Comparison of ENCODE assay signal across 10 cellular contexts in genomic region chr17:4585203-4585939, GRCh38. TPM values are rescaled to one million over a fixed set of nuclear protein-coding genes. Genes with fewer than 3 reads are reported as not detected.
DNase-seq lines count a peak whose midpoint lies in the region; ATAC-seq and TF ChIP-seq lines count a peak whose summit lies in the region.
"Had no signal": no experiment of that assay in that cellular context is flagged by ENCODE, and none has a peak within 500 bp of the region (broad histone marks: within the 10 kb centered on the region; RNA-seq: fewer than 3 reads in every experiment).

No MANE protein-coding gene starts in this region.

- peaks cover 25% of the 10 kb centered on the region for H3K4me1 ChIP-seq in psoas muscle

- peak overlapping the region; percentile 59 for H3K4me3 Mint-ChIP-seq in Calu3 (ENCODE audit: low read depth, unreplicated experiment)
- H3K4me3 Mint-ChIP-seq in T-helper 17 cell = peak overlapping the region; percentile 63
- no peak overlapping the region for H3K4me3 Mint-ChIP-seq in T-helper 2 cell treated with Interferon-gamma antibody and Interleukin-4, amounts not matched to agents 5 μg/mL and 100 μg/mL, for 36 hours

- peaks cover 0 to 10% of the 10 kb centered on the region in 2 donors for H3K36me3 ChIP-seq in psoas muscle (ENCODE audit: insufficient read depth in 1 of 2, low read depth in 1 of 2)

- BruUV-seq in Calu3 (replicated peaks; lab: Mats Ljungman, UMichigan) = no TSS peak

- H3K27me3 Mint-ChIP-seq in Calu3 (ENCODE audit: unreplicated experiment) (peaks cover 96% of the 10 kb centered on the region), T-helper 17 cell (peaks cover 64% of the 10 kb centered on the region)
- H3K27me3 Mint-ChIP-seq in T-helper 2 cell treated with Interferon-gamma antibody and Interleukin-4, amounts not matched to agents 5 μg/mL and 100 μg/mL, for 36 hours (ENCODE audit: low read depth) = peaks cover 42% of the 10 kb centered on the region

- H3K9me3 Mint-ChIP-seq in Calu3 (ENCODE audit: low read depth, unreplicated experiment) = no peaks in the 10 kb centered on the region
- no peaks in the 10 kb centered on the region for H3K9me3 Mint-ChIP-seq in T-helper 2 cell treated with Interferon-gamma antibody and Interleukin-4, amounts not matched to agents 5 μg/mL and 100 μg/mL, for 36 hours

- ATAC-seq in T-helper 17 cell (no peak), psoas muscle (peak; percentile 44 to 61 (median 54))

- H3K4me3 ChIP-seq in iPS-18c (ENCODE audit: insufficient read depth, low read depth, low read length) (peak overlapping the region; percentile 66), psoas muscle (peak overlapping the region; percentile 81)

- H3K4me1 Mint-ChIP-seq in Calu3 (ENCODE audit: low read depth, unreplicated experiment) (peaks cover 8% of the 10 kb centered on the region), T-helper 17 cell (peaks cover 7% of the 10 kb centered on the region)
- H3K4me1 Mint-ChIP-seq in T-helper 2 cell treated with Interferon-gamma antibody and Interleukin-4, amounts not matched to agents 5 μg/mL and 100 μg/mL, for 36 hours (ENCODE audit: low read depth) = peaks cover 2% of the 10 kb centered on the region

- H3K36me3 Mint-ChIP-seq in Calu3 (ENCODE audit: insufficient read depth, unreplicated experiment) (peaks cover 5% of the 10 kb centered on the region), T-helper 17 cell (ENCODE audit: low read depth) (peaks cover 8% of the 10 kb centered on the region)
- no peaks in the 10 kb centered on the region for H3K36me3 Mint-ChIP-seq in T-helper 2 cell treated with Interferon-gamma antibody and Interleukin-4, amounts not matched to agents 5 μg/mL and 100 μg/mL, for 36 hours (ENCODE audit: low read depth)

- 17 to 28% (median 19%) methylated on average over 27 to 28 of the region's 28 CpGs for WGBS in psoas muscle, 3 donors

- H3K27me3 ChIP-seq in psoas muscle (ENCODE audit: insufficient read depth in 3 of 3, low read length in 2 of 3) = no peaks in the 10 kb centered on the region

- no peaks in the 10 kb centered on the region for H3K9me3 ChIP-seq in T-helper 17 cell (ENCODE audit: control insufficient read depth, low read length, poor library complexity, severe bottlenecking)
- no peaks in the 10 kb centered on the region for H3K9me3 ChIP-seq in iPS-18c (ENCODE audit: control insufficient read depth, insufficient read depth, low read length)
- H3K9me3 ChIP-seq in psoas muscle = no peaks in the 10 kb centered on the region

- CTCF ChIA-PET in Calu3 (lab: Charles Lee) = interaction anchor here (0.7 kb wide), 1 partner anchor 10 kb away, joined by 4 read pairs; no protein-coding TSS in a partner anchor

- TF ChIP-seq CTCF in Calu3 (IDR thresholded peaks at IDR 0.05; ENCODE audit: unreplicated experiment) (no peak), psoas muscle (IDR thresholded peaks at IDR 0.05) (no peak)

- peak overlapping the region; percentile 99 for H3K27ac ChIP-seq in psoas muscle

- no peak overlapping the region for H3K27ac Mint-ChIP-seq in Calu3 (ENCODE audit: unreplicated experiment)
- H3K27ac Mint-ChIP-seq in T-helper 17 cell = no peak overlapping the region
- H3K27ac Mint-ChIP-seq in T-helper 2 cell treated with Interferon-gamma antibody and Interleukin-4, amounts not matched to agents 5 μg/mL and 100 μg/mL, for 36 hours = no peak overlapping the region

- intact Hi-C loops in Calu3 (cut with micrococcal nuclease; ENCODE audit: unreplicated experiment) (no loop called here), psoas muscle (cut with DNase I) (no loop called here)

- DNase-seq in Calu3 (no peak), T-helper 17 cell (no peak), psoas muscle (peak; percentile 54 to 87), hypothalamus (lab: John Stamatoyannopoulos, UW) (no peak), HCEC 1CT (no peak)
- no peak for DNase-seq in T-helper 2 cell treated with Interferon-gamma antibody and Interleukin-4, amounts not matched to agents 5 μg/mL and 100 μg/mL, for 36 hours (ENCODE audit: low spot score)
- DNase-seq in stimulated activated CD4-positive, alpha-beta T cell treated with anti-CD3 and anti-CD28 coated beads, Interleukin-4, amount 100 ng/mL, for 4 hours = no peak
- DNase-seq: GOT3 had no signal

RNA-seq across cellular contexts. Expression of gene SMTNL2, which starts 1.0 kb away (rescaled TPM):
- not detected in 2 replicates for total RNA-seq in Calu3 (2022)
- total RNA-seq in T-helper 17 cell = not detected
- total RNA-seq in psoas muscle = 100 to 1,000 TPM; 248 to 524 (median 400) TPM
- 100 to 1,000 TPM in 2 of 3 donors, 10 to 100 TPM in 1; 20.7 to 318 (median 210) TPM for polyA plus RNA-seq in psoas muscle
- polyA plus RNA-seq: keratinocyte had no signal

RNA-seq across cellular contexts. Expression of gene GGT6, which starts 25.0 kb away (rescaled TPM):
- total RNA-seq in Calu3 (2022) = 1.1 and 1.8 TPM in 2 replicates
- total RNA-seq in T-helper 17 cell = not detected
- total RNA-seq in psoas muscle = not detected
- polyA plus RNA-seq in psoas muscle = under 1 TPM in 1 of 3 donors, not detected in 2; 0.03 TPM

RNA-seq across cellular contexts. Expression of gene MYBBP1A, which starts 30.2 kb away (rescaled TPM):
- total RNA-seq in Calu3 (2022) (61.6 and 64.2 TPM in 2 replicates), T-helper 17 cell (10 to 100 TPM; 63.8 to 64.4 TPM), psoas muscle (10 to 100 TPM; 31.3 to 63.2 (median 46.3) TPM)
- 10 to 100 TPM; 28.5 to 54.4 (median 35.5) TPM for polyA plus RNA-seq in psoas muscle

RNA-seq across cellular contexts. Expression of gene ALOX15, which starts 56.1 kb away (rescaled TPM):
- 0.27 and 0.38 TPM in 2 replicates for total RNA-seq in Calu3 (2022)
- under 1 TPM in 1 of 2 donors, not detected in 1; 0.13 TPM for total RNA-seq in T-helper 17 cell
- total RNA-seq in psoas muscle = under 1 TPM in 2 of 4 donors, not detected in 2; 0.10 to 0.36 TPM
- polyA plus RNA-seq in psoas muscle = not detected

Comparison
In these comparisons a context has a peak if more than half of its experiments do, and no peak if none do; other contexts are left out.
1. DNase-seq: peak in psoas muscle (2 of 2); none in Calu3 (single experiment), T-helper 17 cell (0 of 3), hypothalamus (0 of 51), T-helper 2 cell treated with Interferon-gamma antibody and Interleukin-4, amounts not matched to agents 5 μg/mL and 100 μg/mL, for 36 hours (single experiment), stimulated activated CD4-positive, alpha-beta T cell treated with anti-CD3 and anti-CD28 coated beads, Interleukin-4, amount 100 ng/mL, for 4 hours (0 of 2) and HCEC 1CT (single experiment).
2. RNA of gene SMTNL2, which starts 1.0 kb away (total RNA-seq): 248 to 524 TPM in psoas muscle; not detected in Calu3 and not detected in T-helper 17 cell; every median in the first group is over 100 times any median in the second.